Comparison of ENCODE assay signal across 17 cellular contexts in the genomic region with DNA sequence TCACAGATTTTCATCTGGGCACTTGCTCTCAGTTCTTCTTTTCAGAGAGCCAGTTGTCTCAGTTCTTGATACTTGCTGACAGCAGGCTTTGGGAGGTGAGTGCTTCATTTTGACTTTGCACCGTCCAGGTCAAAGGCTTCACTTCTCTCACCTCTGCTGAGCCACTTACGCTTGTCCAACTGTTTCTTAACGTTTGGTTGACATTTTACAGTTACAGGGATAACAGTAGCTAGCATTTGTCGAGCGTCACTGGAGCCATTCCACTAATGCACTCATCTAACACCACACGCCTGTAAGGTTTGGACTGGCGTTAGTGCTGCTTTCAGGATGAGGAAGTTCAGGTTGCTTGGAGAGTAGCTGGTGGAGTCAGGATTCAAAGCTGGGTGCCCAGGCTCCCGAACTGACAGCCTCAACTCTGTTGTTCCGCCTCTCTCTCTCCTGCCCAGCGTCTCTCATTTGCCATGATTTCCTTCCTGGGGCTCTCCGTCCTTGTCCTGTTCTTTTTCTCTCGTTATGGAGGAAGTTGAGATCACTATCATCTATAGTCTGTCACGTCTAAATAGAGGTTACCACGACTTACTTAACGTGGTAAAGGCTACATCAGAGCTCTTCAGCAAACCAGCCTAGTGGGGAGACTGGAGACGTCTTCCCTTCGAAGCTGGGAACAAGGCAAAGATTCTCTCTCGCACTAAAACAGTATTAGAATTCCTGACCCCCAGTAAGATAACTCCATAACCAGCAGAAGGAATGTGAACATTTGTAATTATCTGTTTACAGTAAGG.
DNase-seq lines count a peak whose midpoint lies in the region; ATAC-seq, FAIRE-seq and TF ChIP-seq lines count a peak whose summit lies in the region.
"Had no signal": no experiment of that assay in that cellular context is flagged by ENCODE, and none has a peak within 500 bp of the region (broad histone marks: within the 10 kb centered on the region; RNA-seq: fewer than 3 reads in every experiment).

No MANE protein-coding gene starts in this region.

- no peaks in the 10 kb centered on the region for H4K20me1 ChIP-seq in GM12878 (ENCODE audit: control insufficient read depth, insufficient read depth)

- TF ChIP-seq POLR2A in NB4 (IDR thresholded peaks at IDR 0.05; ENCODE audit: extremely low read depth, insufficient read length): no peak
- no peak for TF ChIP-seq POLR2A in GM12878 (IDR thresholded peaks at IDR 0.05; ENCODE audit: low read depth, low read length)

- POLR2A ChIA-PET in GM12878 (lab: Charles Lee): no interaction called here

- no TSS peak for BruUV-seq in GM12878 (replicated peaks; lab: Mats Ljungman, UMichigan)

- H3K23ac ChIP-seq in trophoblast cell (ENCODE audit: low read length): no peak overlapping the region

- H2BK5ac ChIP-seq in trophoblast cell (ENCODE audit: low read depth, low read length, poor library complexity): peak overlapping the region; percentile 23

- intact Hi-C loops in GM12878 (cut with micrococcal nuclease; ENCODE audit: unreplicated experiment): no loop called here

- H3K14ac ChIP-seq in trophoblast cell (ENCODE audit: low read length): peak overlapping the region; percentile 2

- H3K79me2 ChIP-seq in GM12878 (ENCODE audit: control insufficient read depth, insufficient read depth, low read length) (no peaks in the 10 kb centered on the region), trophoblast cell (ENCODE audit: control insufficient read depth, insufficient read depth, low read length, poor library complexity) (peaks cover 4% of the 10 kb centered on the region)
- H3K79me2 ChIP-seq: parathyroid adenoma had no signal

- H3K9ac ChIP-seq in GM12878 (ENCODE audit: control insufficient read depth, insufficient read depth, low read length) (no peak overlapping the region), trophoblast cell (ENCODE audit: low read length) (no peak overlapping the region)
- H3K9ac ChIP-seq: parathyroid adenoma had no signal

- peaks cover 21% of the 10 kb centered on the region for H3K4me1 ChIP-seq in GM12878 (ENCODE audit: control insufficient read depth, insufficient read depth, low read length)
- H3K4me1 ChIP-seq in trophoblast cell (ENCODE audit: control insufficient read depth in 1 of 2, insufficient read depth in 2 of 2, low read length in 2 of 2): peaks cover 21 to 23% of the 10 kb centered on the region in 2 experiments
- H3K4me1 ChIP-seq: parathyroid adenoma had no signal

- H3K27ac ChIP-seq in GM12878 (ENCODE audit: control insufficient read depth, insufficient read depth): peak overlapping the region; percentile 30; the same call in 1 of the 2 replicates
- H3K27ac ChIP-seq in trophoblast cell (ENCODE audit: low read depth, low read length): peak overlapping the region; percentile 23
- H3K27ac ChIP-seq: A549, coronary artery, parathyroid adenoma had no signal

- H3K36me3 ChIP-seq in GM12878 (ENCODE audit: control insufficient read depth in 2 of 2, insufficient read depth in 2 of 2, low read length in 1 of 2) (no peaks in the 10 kb centered on the region; a peak in 1 of 4 replicates), trophoblast cell (ENCODE audit: control insufficient read depth in 1 of 2, insufficient read depth in 2 of 2, low read length in 2 of 2) (no peaks in the 10 kb centered on the region), H7 (replicated peaks; ENCODE audit: control insufficient read depth, insufficient read depth, low read length) (no peaks in the 10 kb centered on the region; the same call in 1 of the 2 replicates)

- TF ChIP-seq RAD21 in GM12878 (IDR thresholded peaks at IDR 0.05; ENCODE audit: insufficient read depth, low read depth, low read length): no peak

- peak overlapping the region; percentile 62 for H3K18ac ChIP-seq in trophoblast cell (ENCODE audit: low read length)

- peak; percentile 57 for DNase-seq in activated CD8-positive, alpha-beta memory T cell treated with anti-CD3 and anti-CD28 coated beads for 24 hours
- no peak for DNase-seq in activated CD8-positive, alpha-beta memory T cell treated with anti-CD3 and anti-CD28 coated beads, Interleukin-2, amount 50 U/mL, for 4 hours
- DNase-seq in NB4 (ENCODE audit: low read depth): peak; percentile 66
- no peak for DNase-seq in GM12878 (ENCODE audit: low read depth, low spot score)
- DNase-seq in trophoblast cell: peak in 1 of 2 donors; percentile 39
- no peak for DNase-seq in retina
- no peak for DNase-seq in NCI-H1092 treated with DMSO at 0.1 percent for 48 hours (lab: John Stamatoyannopoulos, UW)
- no peak for DNase-seq in H7
- DNase-seq: activated gamma-delta T cell treated with Interleukin-2 at 50 U/mL for 16 hours; EL; left colon; NCI-H2107; stimulated activated CD4-positive, alpha-beta T cell treated with anti-CD3 and anti-CD28 coated beads, Interleukin-2, amount 100 ng/mL, for 48 hours had no signal

- in situ Hi-C loops in GM12878 (cut with MboI): no loop called here

- peak; percentile 13 for FAIRE-seq in GM12878 (lab: Jason Lieb, UNC)
- FAIRE-seq: A549 had no signal

- H4K91ac ChIP-seq in trophoblast cell (ENCODE audit: low read depth, low read length): peak overlapping the region; percentile 16

- H3K4me2 ChIP-seq in GM12878 (ENCODE audit: control insufficient read depth, insufficient read depth) (no peak overlapping the region), trophoblast cell (ENCODE audit: low read length) (no peak overlapping the region)
- H3K4me2 ChIP-seq: A549 had no signal

- RAD21 ChIA-PET in GM12878 (lab: Charles Lee; ENCODE audit: unreplicated experiment): no interaction called here

- peaks cover 12% of the 10 kb centered on the region for H3K79me1 ChIP-seq in trophoblast cell (ENCODE audit: low read length)

- no peak for TF ChIP-seq EP300 in GM12878 (IDR thresholded peaks at IDR 0.05; ENCODE audit: borderline replicate concordance in 1 of 2, control insufficient read depth in 1 of 2, low read depth in 2 of 2, low read length in 2 of 2)

- H2AFZ ChIP-seq in GM12878 (ENCODE audit: control insufficient read depth, low read depth, low read length) (no peak overlapping the region), trophoblast cell (ENCODE audit: insufficient read depth, low read length, poor library complexity) (no peak overlapping the region)
- H2AFZ ChIP-seq: parathyroid adenoma had no signal

- no peak overlapping the region for H3K4me3 ChIP-seq in NB4 (ENCODE audit: low read depth, low read length)
- no peak overlapping the region for H3K4me3 ChIP-seq in GM12878
- H3K4me3 ChIP-seq in trophoblast cell (ENCODE audit: low read depth, low read length): no peak overlapping the region
- H3K4me3 ChIP-seq in H7 (ENCODE audit: insufficient read depth, low read depth, low read length): no peak overlapping the region
- H3K4me3 ChIP-seq: A549, coronary artery had no signal

- SMC1A ChIA-PET in GM12878 (lab: Charles Lee; ENCODE audit: uncharacterized antibody, unreplicated experiment): interaction anchor here (0.7 to 1.2 kb wide), 2 partner anchors 9 to 22 kb away, joined by 3 to 4 read pairs; no protein-coding TSS in a partner anchor

- no peak overlapping the region for H3K4ac ChIP-seq in trophoblast cell (ENCODE audit: low read depth, low read length)

- peak overlapping the region; percentile 36 for H2BK120ac ChIP-seq in trophoblast cell (ENCODE audit: insufficient read depth, low read length, poor library complexity)

- CTCF ChIA-PET in GM12878 (lab: Yijun Ruan, JAX): interaction anchor here (0.6 kb wide), 1 partner anchor 9 kb away, joined by 3 read pairs; no protein-coding TSS in a partner anchor

- H3K27me3 ChIP-seq in GM12878 (replicated peaks in 1 of 2; ENCODE audit: control insufficient read depth in 2 of 2, insufficient read depth in 2 of 2, low read length in 1 of 2) (no peaks in the 10 kb centered on the region), trophoblast cell (ENCODE audit: insufficient read depth, low read length) (no peaks in the 10 kb centered on the region), H7 (ENCODE audit: control insufficient read depth, insufficient read depth, low read length) (no peaks in the 10 kb centered on the region)

- H4K8ac ChIP-seq in trophoblast cell (ENCODE audit: low read depth, low read length): peak overlapping the region; percentile 39

- peak overlapping the region; percentile 4 for H2BK12ac ChIP-seq in trophoblast cell (ENCODE audit: low read length)

- H3K9me3 ChIP-seq in GM12878 (replicated peaks; ENCODE audit: control insufficient read depth, insufficient read depth, low read length): no peaks in the 10 kb centered on the region
- peaks cover 4% of the 10 kb centered on the region for H3K9me3 ChIP-seq in trophoblast cell (ENCODE audit: insufficient read depth, low read depth, low read length)
- H3K9me3 ChIP-seq: A549 had no signal

- H4K12ac ChIP-seq in trophoblast cell (ENCODE audit: low read depth, low read length): no peak overlapping the region

- 90% methylated on average over 18 of the region's 18 CpGs for WGBS in GM12878 (ENCODE audit: insufficient coverage, insufficient replicate concordance, low lambda C conversion rate, missing lambda C conversion rate)
- no CpG with 5 or more reads among the region's 18 CpGs for WGBS in trophoblast cell (ENCODE audit: extremely low coverage, insufficient coverage, insufficient read length)

- TF ChIP-seq CTCF in NB4 (IDR thresholded peaks at IDR 0.05; ENCODE audit: low read depth, low read length) (no peak), GM12878 (IDR thresholded peaks at IDR 0.05 in 2 of 3, conservative IDR thresholded peaks at IDR 0.05 in 1 of 3; ENCODE audit: control insufficient read depth in 2 of 3, extremely low read depth in 1 of 3, insufficient read depth in 1 of 3, low read depth in 3 of 3, low read length in 3 of 3) (no peak)

- ATAC-seq in GM12878: no peak
- ATAC-seq: A549, left colon, Panc1 had no signal

- H2AK5ac ChIP-seq in trophoblast cell (ENCODE audit: low read length): no peak overlapping the region

Comparison
In these comparisons a context has a peak if more than half of its experiments do, and no peak if none do; other contexts are left out.
1. DNase-seq: peak in activated CD8-positive, alpha-beta memory T cell treated with anti-CD3 and anti-CD28 coated beads for 24 hours (single experiment) and NB4 (single experiment); none in activated CD8-positive, alpha-beta memory T cell treated with anti-CD3 and anti-CD28 coated beads, Interleukin-2, amount 50 U/mL, for 4 hours (single experiment), GM12878 (single experiment), retina (single experiment), NCI-H1092 treated with DMSO at 0.1 percent for 48 hours (single experiment) and H7 (single experiment).